ENCODE assay signal across 7 cellular contexts in the genomic region with DNA sequence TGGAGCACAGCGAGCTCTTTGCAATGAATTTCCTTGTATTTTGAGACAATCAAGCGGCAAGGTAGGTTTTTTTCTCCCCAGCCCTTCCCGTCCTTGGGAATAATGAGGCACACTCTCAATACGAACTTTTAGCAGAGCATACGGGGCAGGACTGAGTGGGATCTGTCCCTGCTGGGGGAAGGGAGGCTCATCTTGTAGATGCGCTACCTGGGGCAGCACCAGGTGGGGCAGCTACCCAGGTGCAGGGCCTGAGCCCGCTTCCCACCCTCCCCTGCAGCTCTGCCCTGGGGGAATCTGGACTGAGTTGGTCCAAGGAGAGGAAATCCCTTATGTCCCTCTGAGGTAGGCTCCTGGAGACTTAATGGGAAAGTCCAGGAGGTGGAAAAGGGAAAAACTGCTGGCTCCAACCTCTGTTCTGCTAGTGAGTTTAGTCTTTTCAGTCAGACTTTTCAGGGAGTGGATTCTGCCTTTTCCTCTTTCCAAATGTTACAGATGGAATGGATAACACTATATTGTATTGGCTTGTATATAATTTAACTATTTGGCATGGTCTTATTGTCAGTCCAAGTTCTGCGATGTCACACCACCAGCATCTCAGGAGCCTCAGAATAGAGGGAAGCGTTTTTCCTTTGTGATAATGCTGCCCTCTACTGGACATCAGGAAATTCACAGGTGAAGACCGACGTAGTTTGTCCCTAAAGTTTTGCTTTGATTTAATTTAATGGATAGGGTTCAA. TPM values are rescaled to one million over a fixed set of nuclear protein-coding genes. Genes with fewer than 3 reads are reported as not detected.
DNase-seq lines count a peak whose midpoint lies in the region; ATAC-seq and TF ChIP-seq lines count a peak whose summit lies in the region.

No MANE protein-coding gene starts in this region.

- TF ChIP-seq CTCF in brain (conservative IDR thresholded peaks at IDR 0.05) (peak; percentile 84 to 87), thyroid gland (IDR thresholded peaks at IDR 0.05) (peak; percentile 55 to 80 (median 66))

- no peak overlapping the region for H3K4me3 ChIP-seq in H7 (ENCODE audit: insufficient read depth, low read depth, low read length)
- no peak overlapping the region for H3K4me3 ChIP-seq in thyroid gland (replicated peaks in 1 of 3)

- DNase-seq in DMS53 treated with DMSO at 0.1 percent for 48 hours (lab: John Stamatoyannopoulos, UW; ENCODE audit: unreplicated experiment) (peak; percentile 29), H7 (peak; percentile 75), NCI-H82 (lab: John Stamatoyannopoulos, UW) (peak; percentile 71), iris pigment epithelial cell (ENCODE audit: low read depth) (peak; percentile 40), thyroid gland (peak; percentile 3 to 5)

- H3K36me3 ChIP-seq in H7 (replicated peaks; ENCODE audit: control insufficient read depth, insufficient read depth, low read length): no peaks in the 10 kb centered on the region
- H3K36me3 ChIP-seq in thyroid gland: no peaks in the 10 kb centered on the region

- no peak overlapping the region for H3K27ac ChIP-seq in thyroid gland

- no peak for TF ChIP-seq POLR2A in thyroid gland (IDR thresholded peaks at IDR 0.05)

- H3K27me3 ChIP-seq in H7 (ENCODE audit: control insufficient read depth, insufficient read depth, low read length) (no peaks in the 10 kb centered on the region), thyroid gland (no peaks in the 10 kb centered on the region)

- H3K4me3 Mint-ChIP-seq in brain: no peak overlapping the region

- H3K27ac Mint-ChIP-seq in brain: peak overlapping the region in 1 of 5 experiments; percentile 2

- no peaks in the 10 kb centered on the region for H3K9me3 Mint-ChIP-seq in brain

- H3K9me3 ChIP-seq in thyroid gland: no peaks in the 10 kb centered on the region

- no peak for ATAC-seq in GM18511 (IDR thresholded peaks at IDR 0.05; ENCODE audit: unreplicated experiment)

- intact Hi-C loops in thyroid gland (cut with DNase I): loop anchor here (5.0 to 10.0 kb wide), 2 partner anchors 135 to 378 kb away; no protein-coding TSS in a partner anchor

- 35 to 39% methylated on average over 11 of the region's 11 CpGs for WGBS in thyroid gland, 2 donors

- H3K4me1 Mint-ChIP-seq in brain: no peaks in the 10 kb centered on the region

- no peaks in the 10 kb centered on the region for H3K4me1 ChIP-seq in thyroid gland

- no peaks in the 10 kb centered on the region for H3K36me3 Mint-ChIP-seq in brain

- H3K27me3 Mint-ChIP-seq in brain: peaks cover 7% of the 10 kb centered on the region

RNA-seq across cellular contexts. Expression of a gene that starts 9.6 kb away (rescaled TPM):
- 0.44 TPM in 1 of 2 replicates, not detected in the other for total RNA-seq in H7 (2014; rRNA removed; shearing (Covaris generic))
- 1.5 TPM for polyA plus RNA-seq in brain (ENCODE audit: insufficient read depth, low read depth, low replicate concordance)
- 10 to 100 TPM in 1 of 4 donors, 1 to 10 TPM in 3; 2.6 to 10.8 (median 5.1) TPM for total RNA-seq in thyroid gland

RNA-seq across cellular contexts. Expression of a gene that starts 32.6 kb away (rescaled TPM):
- 0.18 TPM in 1 of 2 replicates, not detected in the other for total RNA-seq in H7 (2014; rRNA removed; shearing (Covaris generic))
- not detected for polyA plus RNA-seq in brain (ENCODE audit: insufficient read depth, low read depth, low replicate concordance)
- not detected for total RNA-seq in thyroid gland

Comparison
In these comparisons a context has a peak if more than half of its experiments do, and no peak if none do; other contexts are left out.
1. DNase-seq: peak in every context shown above with its lines; median percentile 75 in H7; 71 in NCI-H82; 40 in iris pigment epithelial cell; 29 in DMS53 treated with DMSO at 0.1 percent for 48 hours; 4 in thyroid gland.